ENCODE assay signal across 1 cellular context in the genomic region with DNA sequence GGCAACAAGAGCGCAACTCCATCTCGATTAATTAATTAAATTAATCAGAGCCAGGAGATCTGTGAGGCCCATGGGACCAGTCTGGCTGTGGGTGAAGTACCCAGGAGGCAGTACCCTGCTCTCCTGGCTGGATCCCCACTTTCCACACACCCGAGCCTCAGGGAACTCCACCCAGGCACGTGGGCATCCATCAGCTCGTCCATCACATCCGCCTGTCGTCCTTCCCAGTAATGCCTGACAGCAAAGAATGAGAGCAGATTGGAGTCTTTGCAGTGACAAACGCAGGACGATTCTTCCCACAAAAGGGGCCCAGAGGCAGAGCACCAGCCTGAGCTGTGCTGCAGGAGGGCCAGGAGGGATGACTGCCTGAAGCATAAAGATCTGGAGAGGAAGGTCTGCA.
TF ChIP-seq lines count a peak whose summit lies in the region.

No MANE protein-coding gene starts in this region.

TF ChIP-seq in H1, 55 proteins besides CTCF, POLR2A, EP300 and RAD21:
- TF ChIP-seq FOSL1 (IDR thresholded peaks at IDR 0.05; ENCODE audit: insufficient read depth, low read depth, low read length) (no peak), SIN3A (conservative IDR thresholded peaks at IDR 0.05 in 1 of 2, IDR thresholded peaks at IDR 0.05 in 1 of 2; ENCODE audit: low read depth in 1 of 2, low read length in 2 of 2) (no peak)
